Comparison of ENCODE assay signal across 17 cellular contexts in genomic region chr7:28778781-28779180, GRCh38.
"Had no signal": no experiment of that assay in that cellular context is flagged by ENCODE, and none has a peak within 500 bp of the region (broad histone marks: within the 10 kb centered on the region; RNA-seq: fewer than 3 reads in every experiment).

No MANE protein-coding gene starts in this region.

- H3K27ac ChIP-seq: ascending aorta, cardiac muscle cell, epithelial cell of prostate, lower lobe of right lung, neutrophil, prostate gland had no signal

- H3K4me1 ChIP-seq: lower lobe of right lung, prostate gland had no signal

- H3K36me3 ChIP-seq: ascending aorta, cardiac muscle cell, lower lobe of right lung, neutrophil, prostate gland had no signal

- ATAC-seq: activated T-cell treated with anti-CD3 and anti-CD28 coated beads, Interleukin-2, amount 50 U/mL, for 4 hours; lower lobe of right lung; sciatic nerve had no signal

- DNase-seq: activated CD4-positive, alpha-beta T cell treated with anti-CD3 and anti-CD28 coated beads, Interleukin-2, amount 50 U/mL, for 4 hours; activated gamma-delta T cell; activated naive CD8-positive, alpha-beta T cell treated with anti-CD3 and anti-CD28 coated beads, Interleukin-2, amount 10 ng/mL, durations not matched to agents 7 days and 5 days; activated T-cell treated with anti-CD3 and anti-CD28 coated beads, Interleukin-2, amount 50 U/mL, for 4 hours; effector CD4-positive, alpha-beta T cell; immature natural killer cell; left cardiac atrium; lower lobe of right lung; naive B cell; stimulated activated naive CD4-positive, alpha-beta T cell treated with Interleukin-2 at 50 U/mL for 16 hours; T-helper 2 cell had no signal

- H3K9me3 ChIP-seq: ascending aorta, lower lobe of right lung, neutrophil, prostate gland had no signal

- H3K27me3 ChIP-seq: ascending aorta, cardiac muscle cell, neutrophil had no signal

- H3K4me3 ChIP-seq: ascending aorta, cardiac muscle cell, lower lobe of right lung, prostate gland had no signal
